In the genomic region with DNA sequence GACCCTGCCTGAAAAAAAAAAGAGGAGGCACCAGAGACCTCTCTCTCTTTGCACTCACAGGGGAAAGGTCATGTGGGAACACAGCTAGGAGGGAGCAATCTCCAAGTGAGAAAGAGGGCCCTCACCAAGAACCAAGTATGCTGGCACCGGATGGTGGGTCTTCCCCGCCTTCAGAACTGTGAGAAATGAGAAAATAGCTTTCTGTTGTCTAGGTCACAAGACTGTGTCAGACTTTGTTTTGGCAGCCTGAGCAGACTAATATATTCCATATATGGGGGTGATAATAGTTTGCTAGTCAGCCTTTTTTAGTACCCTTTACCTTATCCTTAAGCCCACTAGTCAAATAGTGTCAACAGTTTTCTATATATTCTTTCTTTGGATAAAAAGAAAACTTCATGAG, we compare ENCODE assay signal across 21 cellular contexts.
"Had no signal": no experiment of that assay in that cellular context is flagged by ENCODE, and none has a peak within 500 bp of the region (broad histone marks: within the 10 kb centered on the region; RNA-seq: fewer than 3 reads in every experiment).

No MANE protein-coding gene starts in this region.

- H3K4me3 ChIP-seq: body of pancreas, K562, SK-N-MC had no signal

- H3K27me3 ChIP-seq: body of pancreas had no signal

- H3K36me3 ChIP-seq: WERI-Rb-1 had no signal

- H3K27ac ChIP-seq: body of pancreas, SK-N-MC, WERI-Rb-1 had no signal

- DNase-seq: activated CD4-positive, alpha-beta T cell treated with anti-CD3 and anti-CD28 coated beads for 36 hours; activated CD4-positive, alpha-beta T cell treated with anti-CD3 and anti-CD28 coated beads, Interleukin-2, amount 50 U/mL, for 1 hour; activated CD8-positive, alpha-beta T cell treated with anti-CD3 and anti-CD28 coated beads, Interleukin-2, amount 10 ng/mL, durations not matched to agents 7 days and 5 days; activated effector memory CD4-positive, alpha-beta T cell treated with Interleukin-2 at 50 U/mL for 16 hours; activated naive CD4-positive, alpha-beta T cell; activated T-cell treated with anti-CD3 and anti-CD28 coated beads, Interleukin-2, amount 50 U/mL, for 24 hours; body of pancreas; Karpas-422; NCI-H1105 treated with DMSO at 0.1 percent for 48 hours; NCI-H1436 treated with DMSO at 0.1 percent for 48 hours; NCI-H187; NCI-H2081; NCI-H510A treated with DMSO at 0.1 percent for 48 hours; NCI-H69; NK-92 treated with Interleukin-12 subunit alpha and Interleukin-12 subunit beta, amount 100 ng/mL, for 24 hours; OCI-M1; RPMI8226; T-cell; WERI-Rb-1 had no signal

- H3K4me1 ChIP-seq: body of pancreas had no signal

- H3K9me3 ChIP-seq: body of pancreas had no signal
